1 cellular context compared by ENCODE assay signal in the genomic region with DNA sequence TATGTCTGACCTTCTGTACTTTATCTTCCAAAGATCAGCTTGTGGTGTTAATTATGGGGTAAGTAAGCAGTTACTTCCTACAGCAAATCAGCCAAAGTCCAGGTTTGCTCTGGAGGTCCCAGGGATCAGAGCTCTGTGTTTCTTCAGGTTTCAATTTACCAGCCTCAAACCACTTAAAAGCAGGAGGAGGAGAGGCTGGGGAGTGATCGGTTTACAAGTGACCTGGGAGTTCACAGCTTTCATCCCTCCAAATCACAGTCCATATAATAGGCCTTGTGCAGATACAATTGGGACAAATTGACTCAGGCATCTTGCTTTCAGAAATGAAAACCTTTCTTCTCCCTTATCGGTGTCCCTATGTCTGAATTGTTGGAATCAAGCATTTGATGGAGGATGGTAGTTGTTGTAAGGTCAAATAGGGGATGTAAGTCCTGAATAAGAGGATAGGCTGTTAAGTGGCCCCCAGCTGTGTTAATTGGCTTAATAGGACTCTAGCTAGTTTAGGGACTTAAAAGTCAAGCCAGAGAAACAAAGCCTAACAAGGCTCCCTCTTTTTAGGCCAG.
TF ChIP-seq lines count a peak whose summit lies in the region.

No MANE protein-coding gene starts in this region.

TF ChIP-seq in HepG2, 621 proteins besides CTCF, POLR2A, EP300 and RAD21 (continued from another document and continues in another):
- TF ChIP-seq, protein P1, sequence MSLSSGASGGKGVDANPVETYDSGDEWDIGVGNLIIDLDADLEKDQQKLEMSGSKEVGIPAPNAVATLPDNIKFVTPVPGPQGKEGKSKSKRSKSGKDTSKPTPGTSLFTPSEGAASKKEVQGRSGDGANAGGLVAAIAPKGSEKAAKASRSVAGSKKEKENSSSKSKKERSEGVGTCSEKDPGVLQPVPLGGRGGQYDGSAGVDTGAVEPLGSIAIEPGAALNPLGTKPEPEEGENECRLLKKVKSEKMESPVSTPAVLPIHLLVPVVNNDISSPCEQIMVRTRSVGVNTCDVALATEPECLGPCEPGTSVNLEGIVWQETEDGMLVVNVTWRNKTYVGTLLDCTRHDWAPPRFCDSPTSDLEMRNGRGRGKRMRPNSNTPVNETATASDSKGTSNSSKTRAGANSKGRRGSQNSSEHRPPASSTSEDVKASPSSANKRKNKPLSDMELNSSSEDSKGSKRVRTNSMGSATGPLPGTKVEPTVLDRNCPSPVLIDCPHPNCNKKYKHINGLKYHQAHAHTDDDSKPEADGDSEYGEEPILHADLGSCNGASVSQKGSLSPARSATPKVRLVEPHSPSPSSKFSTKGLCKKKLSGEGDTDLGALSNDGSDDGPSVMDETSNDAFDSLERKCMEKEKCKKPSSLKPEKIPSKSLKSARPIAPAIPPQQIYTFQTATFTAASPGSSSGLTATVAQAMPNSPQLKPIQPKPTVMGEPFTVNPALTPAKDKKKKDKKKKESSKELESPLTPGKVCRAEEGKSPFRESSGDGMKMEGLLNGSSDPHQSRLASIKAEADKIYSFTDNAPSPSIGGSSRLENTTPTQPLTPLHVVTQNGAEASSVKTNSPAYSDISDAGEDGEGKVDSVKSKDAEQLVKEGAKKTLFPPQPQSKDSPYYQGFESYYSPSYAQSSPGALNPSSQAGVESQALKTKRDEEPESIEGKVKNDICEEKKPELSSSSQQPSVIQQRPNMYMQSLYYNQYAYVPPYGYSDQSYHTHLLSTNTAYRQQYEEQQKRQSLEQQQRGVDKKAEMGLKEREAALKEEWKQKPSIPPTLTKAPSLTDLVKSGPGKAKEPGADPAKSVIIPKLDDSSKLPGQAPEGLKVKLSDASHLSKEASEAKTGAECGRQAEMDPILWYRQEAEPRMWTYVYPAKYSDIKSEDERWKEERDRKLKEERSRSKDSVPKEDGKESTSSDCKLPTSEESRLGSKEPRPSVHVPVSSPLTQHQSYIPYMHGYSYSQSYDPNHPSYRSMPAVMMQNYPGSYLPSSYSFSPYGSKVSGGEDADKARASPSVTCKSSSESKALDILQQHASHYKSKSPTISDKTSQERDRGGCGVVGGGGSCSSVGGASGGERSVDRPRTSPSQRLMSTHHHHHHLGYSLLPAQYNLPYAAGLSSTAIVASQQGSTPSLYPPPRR (CRISPR knock-in tag; IDR thresholded peaks at IDR 0.05; ENCODE audit: borderline replicate concordance) = peak; percentile 99
- TF ChIP-seq ISL2 (CRISPR knock-in tag; IDR thresholded peaks at IDR 0.05) (peak; percentile 91), ZNF383 (CRISPR knock-in tag; IDR thresholded peaks at IDR 0.05; ENCODE audit: borderline replicate concordance) (no peak), HDAC1 (CRISPR knock-in tag; IDR thresholded peaks at IDR 0.05) (peak; percentile 57; the same call in 1 of the 2 replicates), RARA (CRISPR knock-in tag; IDR thresholded peaks at IDR 0.05) (peak; percentile 91), MIER3 (CRISPR knock-in tag; IDR thresholded peaks at IDR 0.05; ENCODE audit: borderline replicate concordance) (0 out of 2 replicates have a peak, but pooled peaks have one; percentile 48), ZKSCAN1 (IDR thresholded peaks at IDR 0.05; ENCODE audit: low read length) (0 out of 2 replicates have a peak, but pooled peaks have one; percentile 6), NR2F1 (CRISPR knock-in tag; IDR thresholded peaks at IDR 0.05) (peak; percentile 30 to 52; a peak in 2 of 4 replicates), MIXL1 (CRISPR knock-in tag; IDR thresholded peaks at IDR 0.05) (peak; percentile 85; the same call in 1 of the 2 replicates), ETV5 (CRISPR knock-in tag; IDR thresholded peaks at IDR 0.05; ENCODE audit: borderline replicate concordance) (peak; percentile 71; the same call in 1 of the 2 replicates), SP5 (CRISPR knock-in tag; IDR thresholded peaks at IDR 0.05; ENCODE audit: borderline replicate concordance, low read depth) (peak; percentile 89), PITX1 (CRISPR knock-in tag; IDR thresholded peaks at IDR 0.05) (peak; percentile 87), ZMYM3 (CRISPR knock-in tag; IDR thresholded peaks at IDR 0.05) (no peak), GFI1 (CRISPR knock-in tag; IDR thresholded peaks at IDR 0.05; ENCODE audit: borderline replicate concordance) (peak; percentile 97), MEF2D (CRISPR knock-in tag; IDR thresholded peaks at IDR 0.05) (peak; percentile 66; the same call in 1 of the 2 replicates), ZBTB7B (CRISPR knock-in tag; IDR thresholded peaks at IDR 0.05) (peak; percentile 50; the same call in 1 of the 2 replicates), TEAD3 (CRISPR knock-in tag; optimal IDR thresholded peaks at IDR 0.05; ENCODE audit: borderline replicate concordance) (peak; percentile 11), RXRA (CRISPR knock-in tag; IDR thresholded peaks at IDR 0.05) (peak; percentile 75; the same call in 1 of the 2 replicates), AHDC1 (CRISPR knock-in tag; IDR thresholded peaks at IDR 0.05; ENCODE audit: borderline replicate concordance) (peak; percentile 72; the same call in 1 of the 2 replicates), ZNF205 (CRISPR knock-in tag; IDR thresholded peaks at IDR 0.05) (0 out of 2 replicates have a peak, but pooled peaks have one; percentile 59), HMG20A (CRISPR knock-in tag; IDR thresholded peaks at IDR 0.05; ENCODE audit: borderline replicate concordance) (peak; percentile 71; the same call in 1 of the 2 replicates), FOXA1 (IDR thresholded peaks at IDR 0.05) (no peak), FOXA1 (CRISPR knock-in tag; IDR thresholded peaks at IDR 0.05) (peak; percentile 83), RCOR2 (CRISPR knock-in tag; IDR thresholded peaks at IDR 0.05) (peak; percentile 82), MED1 (CRISPR knock-in tag; IDR thresholded peaks at IDR 0.05) (peak; percentile 52; the same call in 1 of the 2 replicates), GATAD2A (CRISPR knock-in tag; IDR thresholded peaks at IDR 0.05) (peak; percentile 79), ZMYM4 (CRISPR knock-in tag; IDR thresholded peaks at IDR 0.05) (peak; percentile 81), NFIC (IDR thresholded peaks at IDR 0.05; ENCODE audit: low read length) (peak; percentile 79; the same call in 1 of the 2 replicates), TCF7L2 (IDR thresholded peaks at IDR 0.05; ENCODE audit: low read depth, low read length) (peak; percentile 72), HOXA5 (CRISPR knock-in tag; IDR thresholded peaks at IDR 0.05) (0 out of 2 replicates have a peak, but pooled peaks have one; percentile 40), PHF20 (CRISPR knock-in tag; IDR thresholded peaks at IDR 0.05) (no peak)
- TF ChIP-seq, protein P2, sequence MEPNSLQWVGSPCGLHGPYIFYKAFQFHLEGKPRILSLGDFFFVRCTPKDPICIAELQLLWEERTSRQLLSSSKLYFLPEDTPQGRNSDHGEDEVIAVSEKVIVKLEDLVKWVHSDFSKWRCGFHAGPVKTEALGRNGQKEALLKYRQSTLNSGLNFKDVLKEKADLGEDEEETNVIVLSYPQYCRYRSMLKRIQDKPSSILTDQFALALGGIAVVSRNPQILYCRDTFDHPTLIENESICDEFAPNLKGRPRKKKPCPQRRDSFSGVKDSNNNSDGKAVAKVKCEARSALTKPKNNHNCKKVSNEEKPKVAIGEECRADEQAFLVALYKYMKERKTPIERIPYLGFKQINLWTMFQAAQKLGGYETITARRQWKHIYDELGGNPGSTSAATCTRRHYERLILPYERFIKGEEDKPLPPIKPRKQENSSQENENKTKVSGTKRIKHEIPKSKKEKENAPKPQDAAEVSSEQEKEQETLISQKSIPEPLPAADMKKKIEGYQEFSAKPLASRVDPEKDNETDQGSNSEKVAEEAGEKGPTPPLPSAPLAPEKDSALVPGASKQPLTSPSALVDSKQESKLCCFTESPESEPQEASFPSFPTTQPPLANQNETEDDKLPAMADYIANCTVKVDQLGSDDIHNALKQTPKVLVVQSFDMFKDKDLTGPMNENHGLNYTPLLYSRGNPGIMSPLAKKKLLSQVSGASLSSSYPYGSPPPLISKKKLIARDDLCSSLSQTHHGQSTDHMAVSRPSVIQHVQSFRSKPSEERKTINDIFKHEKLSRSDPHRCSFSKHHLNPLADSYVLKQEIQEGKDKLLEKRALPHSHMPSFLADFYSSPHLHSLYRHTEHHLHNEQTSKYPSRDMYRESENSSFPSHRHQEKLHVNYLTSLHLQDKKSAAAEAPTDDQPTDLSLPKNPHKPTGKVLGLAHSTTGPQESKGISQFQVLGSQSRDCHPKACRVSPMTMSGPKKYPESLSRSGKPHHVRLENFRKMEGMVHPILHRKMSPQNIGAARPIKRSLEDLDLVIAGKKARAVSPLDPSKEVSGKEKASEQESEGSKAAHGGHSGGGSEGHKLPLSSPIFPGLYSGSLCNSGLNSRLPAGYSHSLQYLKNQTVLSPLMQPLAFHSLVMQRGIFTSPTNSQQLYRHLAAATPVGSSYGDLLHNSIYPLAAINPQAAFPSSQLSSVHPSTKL (CRISPR knock-in tag; IDR thresholded peaks at IDR 0.05) = peak; percentile 79
- TF ChIP-seq, protein P3, sequence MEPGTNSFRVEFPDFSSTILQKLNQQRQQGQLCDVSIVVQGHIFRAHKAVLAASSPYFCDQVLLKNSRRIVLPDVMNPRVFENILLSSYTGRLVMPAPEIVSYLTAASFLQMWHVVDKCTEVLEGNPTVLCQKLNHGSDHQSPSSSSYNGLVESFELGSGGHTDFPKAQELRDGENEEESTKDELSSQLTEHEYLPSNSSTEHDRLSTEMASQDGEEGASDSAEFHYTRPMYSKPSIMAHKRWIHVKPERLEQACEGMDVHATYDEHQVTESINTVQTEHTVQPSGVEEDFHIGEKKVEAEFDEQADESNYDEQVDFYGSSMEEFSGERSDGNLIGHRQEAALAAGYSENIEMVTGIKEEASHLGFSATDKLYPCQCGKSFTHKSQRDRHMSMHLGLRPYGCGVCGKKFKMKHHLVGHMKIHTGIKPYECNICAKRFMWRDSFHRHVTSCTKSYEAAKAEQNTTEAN (CRISPR knock-in tag; conservative IDR thresholded peaks at IDR 0.05) = no peak
- TF ChIP-seq, protein P4, sequence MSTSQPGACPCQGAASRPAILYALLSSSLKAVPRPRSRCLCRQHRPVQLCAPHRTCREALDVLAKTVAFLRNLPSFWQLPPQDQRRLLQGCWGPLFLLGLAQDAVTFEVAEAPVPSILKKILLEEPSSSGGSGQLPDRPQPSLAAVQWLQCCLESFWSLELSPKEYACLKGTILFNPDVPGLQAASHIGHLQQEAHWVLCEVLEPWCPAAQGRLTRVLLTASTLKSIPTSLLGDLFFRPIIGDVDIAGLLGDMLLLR (CRISPR knock-in tag; IDR thresholded peaks at IDR 0.05) = no peak
- TF ChIP-seq, protein P5, sequence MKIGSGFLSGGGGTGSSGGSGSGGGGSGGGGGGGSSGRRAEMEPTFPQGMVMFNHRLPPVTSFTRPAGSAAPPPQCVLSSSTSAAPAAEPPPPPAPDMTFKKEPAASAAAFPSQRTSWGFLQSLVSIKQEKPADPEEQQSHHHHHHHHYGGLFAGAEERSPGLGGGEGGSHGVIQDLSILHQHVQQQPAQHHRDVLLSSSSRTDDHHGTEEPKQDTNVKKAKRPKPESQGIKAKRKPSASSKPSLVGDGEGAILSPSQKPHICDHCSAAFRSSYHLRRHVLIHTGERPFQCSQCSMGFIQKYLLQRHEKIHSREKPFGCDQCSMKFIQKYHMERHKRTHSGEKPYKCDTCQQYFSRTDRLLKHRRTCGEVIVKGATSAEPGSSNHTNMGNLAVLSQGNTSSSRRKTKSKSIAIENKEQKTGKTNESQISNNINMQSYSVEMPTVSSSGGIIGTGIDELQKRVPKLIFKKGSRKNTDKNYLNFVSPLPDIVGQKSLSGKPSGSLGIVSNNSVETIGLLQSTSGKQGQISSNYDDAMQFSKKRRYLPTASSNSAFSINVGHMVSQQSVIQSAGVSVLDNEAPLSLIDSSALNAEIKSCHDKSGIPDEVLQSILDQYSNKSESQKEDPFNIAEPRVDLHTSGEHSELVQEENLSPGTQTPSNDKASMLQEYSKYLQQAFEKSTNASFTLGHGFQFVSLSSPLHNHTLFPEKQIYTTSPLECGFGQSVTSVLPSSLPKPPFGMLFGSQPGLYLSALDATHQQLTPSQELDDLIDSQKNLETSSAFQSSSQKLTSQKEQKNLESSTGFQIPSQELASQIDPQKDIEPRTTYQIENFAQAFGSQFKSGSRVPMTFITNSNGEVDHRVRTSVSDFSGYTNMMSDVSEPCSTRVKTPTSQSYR (CRISPR knock-in tag; IDR thresholded peaks at IDR 0.05; ENCODE audit: borderline replicate concordance) = 0 out of 2 replicates have a peak, but pooled peaks have one; percentile 19
